ENCODE assay signal across 13 cellular contexts in the genomic region with DNA sequence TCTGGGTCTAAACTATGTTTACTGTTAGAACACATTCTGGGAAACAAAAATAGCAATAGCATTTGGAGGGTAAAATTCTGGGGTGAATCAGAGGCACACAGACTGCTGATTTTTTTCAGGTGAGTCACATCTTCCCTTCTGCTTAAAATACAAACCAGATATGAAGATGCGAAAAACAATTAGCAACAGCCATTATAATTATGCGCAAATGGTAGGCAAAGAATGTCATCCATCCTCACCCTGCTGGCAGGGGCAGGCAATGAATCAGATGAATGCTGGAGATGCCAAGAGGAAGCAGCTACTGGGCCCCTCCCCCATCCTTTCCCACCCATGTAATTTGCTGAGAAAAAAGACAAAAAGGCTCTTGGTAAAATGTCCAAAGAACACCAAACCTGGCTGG.
DNase-seq lines count a peak whose midpoint lies in the region; ATAC-seq, FAIRE-seq and TF ChIP-seq lines count a peak whose summit lies in the region.
"Had no signal": no experiment of that assay in that cellular context is flagged by ENCODE, and none has a peak within 500 bp of the region (broad histone marks: within the 10 kb centered on the region; RNA-seq: fewer than 3 reads in every experiment).

No MANE protein-coding gene starts in this region.

- no peaks in the 10 kb centered on the region for H3K4me1 Mint-ChIP-seq in activated T-helper 17 cell treated with anti-CD3 and anti-CD28 coated beads, Interleukin-2, amount 50 U/mL, for 72 hours
- H3K4me1 Mint-ChIP-seq: activated CD8-positive, alpha-beta memory T cell treated with anti-CD3 and anti-CD28 coated beads, Interleukin-2, amount 10 ng/mL, durations not matched to agents 7 days and 5 days had no signal

- no peak overlapping the region for H3K27ac Mint-ChIP-seq in activated T-helper 17 cell treated with anti-CD3 and anti-CD28 coated beads, Interleukin-2, amount 50 U/mL, for 72 hours
- H3K27ac Mint-ChIP-seq: activated CD8-positive, alpha-beta memory T cell treated with anti-CD3 and anti-CD28 coated beads, Interleukin-2, amount 10 ng/mL, durations not matched to agents 7 days and 5 days had no signal

- H3K27me3 ChIP-seq in A673 (replicated peaks; ENCODE audit: insufficient read depth, low read depth, low read length, poor library complexity) (no peaks in the 10 kb centered on the region), right lobe of liver (no peaks in the 10 kb centered on the region)
- H3K27me3 ChIP-seq: upper lobe of right lung had no signal

- TF ChIP-seq CTCF in A673 (conservative IDR thresholded peaks at IDR 0.05; ENCODE audit: low read depth, low read length) (no peak), foreskin fibroblast (IDR thresholded peaks at IDR 0.05; ENCODE audit: low read depth, low read length) (no peak), right lobe of liver (IDR thresholded peaks at IDR 0.05) (no peak)

- POLR2A ChIA-PET in A673 (lab: Charles Lee; ENCODE audit: low non-redundant PET) = no interaction called here

- H3K27ac ChIP-seq in A673 (ENCODE audit: low read depth, low read length, poor library complexity, severe bottlenecking) (no peak overlapping the region), right lobe of liver (no peak overlapping the region)
- H3K27ac ChIP-seq: upper lobe of right lung had no signal

- H3K9me3 Mint-ChIP-seq in activated T-helper 17 cell treated with anti-CD3 and anti-CD28 coated beads, Interleukin-2, amount 50 U/mL, for 72 hours = no peaks in the 10 kb centered on the region

- H3K4me3 ChIP-seq in A673 (ENCODE audit: low read depth, low read length, poor library complexity, severe bottlenecking) (no peak overlapping the region), foreskin fibroblast (ENCODE audit: low read depth in 1 of 2, low read length in 2 of 2) (no peak overlapping the region), right lobe of liver (no peak overlapping the region)
- H3K4me3 ChIP-seq: upper lobe of right lung had no signal

- ATAC-seq in activated T-helper 17 cell treated with anti-CD3 and anti-CD28 coated beads, Interleukin-2, amount 50 U/mL, for 72 hours (replicated peaks) = peak; percentile 31
- no peak for ATAC-seq in right lobe of liver
- ATAC-seq: activated CD8-positive, alpha-beta memory T cell treated with anti-CD3 and anti-CD28 coated beads, Interleukin-2, amount 10 ng/mL, durations not matched to agents 7 days and 5 days; upper lobe of right lung had no signal

- DNase-seq in A673 (ENCODE audit: low spot score) (peak; percentile 40), H54 (ENCODE audit: insufficient read length, low spot score) (peak; percentile 24), foreskin fibroblast (peak; percentile 36 to 66), NCI-H526 (lab: John Stamatoyannopoulos, UW) (no peak), right lobe of liver (no peak)
- no peak for DNase-seq in stimulated activated CD4-positive, alpha-beta T cell treated with anti-CD3 and anti-CD28 coated beads, Interleukin-4, amount 100 ng/mL, for 24 hours
- no peak for DNase-seq in activated CD4-positive, alpha-beta T cell treated with anti-CD3 and anti-CD28 coated beads, Interleukin-2, amount 50 U/mL, for 1 hour
- DNase-seq: activated CD8-positive, alpha-beta memory T cell treated with anti-CD3 and anti-CD28 coated beads, Interleukin-2, amount 10 ng/mL, durations not matched to agents 7 days and 5 days; C1 segment of cervical spinal cord; effector memory CD4-positive, alpha-beta T cell; GF-D8; upper lobe of right lung had no signal

- WGBS in right lobe of liver (ENCODE audit: insufficient coverage, low coverage, low lambda C conversion rate, missing lambda C conversion rate) = 94% methylated on average over 2 of the region's 2 CpGs

- H3K36me3 ChIP-seq in A673 (ENCODE audit: insufficient read depth, low read length, poor library complexity, severe bottlenecking) = no peaks in the 10 kb centered on the region
- no peaks in the 10 kb centered on the region for H3K36me3 ChIP-seq in right lobe of liver
- H3K36me3 ChIP-seq: upper lobe of right lung had no signal

- CTCF ChIA-PET in A673 (lab: Charles Lee) = no interaction called here

- intact Hi-C loops in A673 (cut with micrococcal nuclease; ENCODE audit: unreplicated experiment) (loop anchor here (10.0 kb wide), 1 partner anchor 363 kb away; no protein-coding TSS in a partner anchor), right lobe of liver (cut with DNase I) (no loop called here)

- TF ChIP-seq POLR2A in H54 (IDR thresholded peaks at IDR 0.05; ENCODE audit: low read depth, low read length) (no peak), right lobe of liver (IDR thresholded peaks at IDR 0.05) (no peak)

- no peaks in the 10 kb centered on the region for H3K36me3 Mint-ChIP-seq in activated T-helper 17 cell treated with anti-CD3 and anti-CD28 coated beads, Interleukin-2, amount 50 U/mL, for 72 hours (ENCODE audit: low read depth)
- H3K36me3 Mint-ChIP-seq: activated CD8-positive, alpha-beta memory T cell treated with anti-CD3 and anti-CD28 coated beads, Interleukin-2, amount 10 ng/mL, durations not matched to agents 7 days and 5 days had no signal

- H3K4me1 ChIP-seq in A673 (ENCODE audit: insufficient read depth, low read length, poor library complexity, severe bottlenecking) = no peaks in the 10 kb centered on the region
- peaks cover 0 to 10% (median 0%) of the 10 kb centered on the region in 4 donors for H3K4me1 ChIP-seq in right lobe of liver
- H3K4me1 ChIP-seq: upper lobe of right lung had no signal

- no TSS peak for BruUV-seq in A673 (replicated peaks; lab: Mats Ljungman, UMichigan)

- H3K9me3 ChIP-seq in A673 (ENCODE audit: low read depth, low read length, poor library complexity, severe bottlenecking) (no peaks in the 10 kb centered on the region), right lobe of liver (no peaks in the 10 kb centered on the region)
- H3K9me3 ChIP-seq: upper lobe of right lung had no signal

- H3K4me3 Mint-ChIP-seq in activated T-helper 17 cell treated with anti-CD3 and anti-CD28 coated beads, Interleukin-2, amount 50 U/mL, for 72 hours = no peak overlapping the region
- H3K4me3 Mint-ChIP-seq: activated CD8-positive, alpha-beta memory T cell treated with anti-CD3 and anti-CD28 coated beads, Interleukin-2, amount 10 ng/mL, durations not matched to agents 7 days and 5 days had no signal

- peak; percentile 27 for FAIRE-seq in H54 (lab: Jason Lieb, UNC)

- peaks cover 5% of the 10 kb centered on the region for H3K27me3 Mint-ChIP-seq in activated T-helper 17 cell treated with anti-CD3 and anti-CD28 coated beads, Interleukin-2, amount 50 U/mL, for 72 hours

Comparison
In these comparisons a context has a peak if more than half of its experiments do, and no peak if none do; other contexts are left out.
1. DNase-seq: peak in A673 (single experiment), H54 (single experiment) and foreskin fibroblast (2 of 2); none in stimulated activated CD4-positive, alpha-beta T cell treated with anti-CD3 and anti-CD28 coated beads, Interleukin-4, amount 100 ng/mL, for 24 hours (single experiment), NCI-H526 (0 of 2), right lobe of liver (0 of 3) and activated CD4-positive, alpha-beta T cell treated with anti-CD3 and anti-CD28 coated beads, Interleukin-2, amount 50 U/mL, for 1 hour (single experiment).